Comparison of ENCODE assay signal across 1 cellular context in genomic region chr5:42837601-42838000, GRCh38.
TF ChIP-seq lines count a peak whose summit lies in the region.

No MANE protein-coding gene starts in this region.

TF ChIP-seq in liver, 16 proteins besides CTCF, POLR2A, EP300 and RAD21 (continued from another document):
- no peak for TF ChIP-seq REST (IDR thresholded peaks at IDR 0.05)
- TF ChIP-seq SP1 (IDR thresholded peaks at IDR 0.05) = no peak
- TF ChIP-seq HNF4A (conservative IDR thresholded peaks at IDR 0.05) = no peak
